8 cellular contexts compared by ENCODE assay signal in genomic region chr3:48429416-48430358, GRCh38. TPM values are rescaled to one million over a fixed set of nuclear protein-coding genes. Genes with fewer than 3 reads are reported as not detected.
DNase-seq lines count a peak whose midpoint lies in the region; ATAC-seq and TF ChIP-seq lines count a peak whose summit lies in the region.

A gene with protein sequence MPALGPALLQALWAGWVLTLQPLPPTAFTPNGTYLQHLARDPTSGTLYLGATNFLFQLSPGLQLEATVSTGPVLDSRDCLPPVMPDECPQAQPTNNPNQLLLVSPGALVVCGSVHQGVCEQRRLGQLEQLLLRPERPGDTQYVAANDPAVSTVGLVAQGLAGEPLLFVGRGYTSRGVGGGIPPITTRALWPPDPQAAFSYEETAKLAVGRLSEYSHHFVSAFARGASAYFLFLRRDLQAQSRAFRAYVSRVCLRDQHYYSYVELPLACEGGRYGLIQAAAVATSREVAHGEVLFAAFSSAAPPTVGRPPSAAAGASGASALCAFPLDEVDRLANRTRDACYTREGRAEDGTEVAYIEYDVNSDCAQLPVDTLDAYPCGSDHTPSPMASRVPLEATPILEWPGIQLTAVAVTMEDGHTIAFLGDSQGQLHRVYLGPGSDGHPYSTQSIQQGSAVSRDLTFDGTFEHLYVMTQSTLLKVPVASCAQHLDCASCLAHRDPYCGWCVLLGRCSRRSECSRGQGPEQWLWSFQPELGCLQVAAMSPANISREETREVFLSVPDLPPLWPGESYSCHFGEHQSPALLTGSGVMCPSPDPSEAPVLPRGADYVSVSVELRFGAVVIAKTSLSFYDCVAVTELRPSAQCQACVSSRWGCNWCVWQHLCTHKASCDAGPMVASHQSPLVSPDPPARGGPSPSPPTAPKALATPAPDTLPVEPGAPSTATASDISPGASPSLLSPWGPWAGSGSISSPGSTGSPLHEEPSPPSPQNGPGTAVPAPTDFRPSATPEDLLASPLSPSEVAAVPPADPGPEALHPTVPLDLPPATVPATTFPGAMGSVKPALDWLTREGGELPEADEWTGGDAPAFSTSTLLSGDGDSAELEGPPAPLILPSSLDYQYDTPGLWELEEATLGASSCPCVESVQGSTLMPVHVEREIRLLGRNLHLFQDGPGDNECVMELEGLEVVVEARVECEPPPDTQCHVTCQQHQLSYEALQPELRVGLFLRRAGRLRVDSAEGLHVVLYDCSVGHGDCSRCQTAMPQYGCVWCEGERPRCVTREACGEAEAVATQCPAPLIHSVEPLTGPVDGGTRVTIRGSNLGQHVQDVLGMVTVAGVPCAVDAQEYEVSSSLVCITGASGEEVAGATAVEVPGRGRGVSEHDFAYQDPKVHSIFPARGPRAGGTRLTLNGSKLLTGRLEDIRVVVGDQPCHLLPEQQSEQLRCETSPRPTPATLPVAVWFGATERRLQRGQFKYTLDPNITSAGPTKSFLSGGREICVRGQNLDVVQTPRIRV (N-terminal part only) (minus strand): TSS chr3:48430086. CDS start chr3:48424611, 5,475 bp downstream.

- POLR2A ChIA-PET in Caco-2 (lab: Charles Lee), result interaction anchor here (1.2 to 2.8 kb wide), 3 partner anchors 10 to 241 kb away, joined by 3 to 12 read pairs (median 4); partner anchors contain the start of genes ATRIP, CCDC51, CDC25A and TMA7

- H3K27me3 ChIP-seq in Caco-2 (replicated peaks; ENCODE audit: control insufficient read depth, insufficient read depth, low read length) (no peaks in the 10 kb centered on the region), OCI-LY1 (ENCODE audit: insufficient read depth, low read length) (no peaks in the 10 kb centered on the region), fibroblast of lung (ENCODE audit: control insufficient read depth, insufficient read depth, low read length) (no peaks in the 10 kb centered on the region), muscle layer of duodenum (ENCODE audit: low read depth, low read length) (no peaks in the 10 kb centered on the region)

- peaks cover 6% of the 10 kb centered on the region for H3K36me3 ChIP-seq in Caco-2 (ENCODE audit: control insufficient read depth, insufficient read depth, low read length)
- peaks cover 42% of the 10 kb centered on the region for H3K36me3 ChIP-seq in OCI-LY1 (ENCODE audit: insufficient read depth, low read length)
- peaks cover 7% of the 10 kb centered on the region for H3K36me3 ChIP-seq in fibroblast of lung (ENCODE audit: control insufficient read depth, insufficient read depth, low read length)
- H3K36me3 ChIP-seq in muscle layer of duodenum (ENCODE audit: control insufficient read depth in 1 of 2, insufficient read depth in 2 of 2, low read length in 2 of 2), result peaks cover 9 to 13% of the 10 kb centered on the region in 2 donors

- peak within 1 kb of the TSS; percentile 75 for H3K4me2 ChIP-seq in OCI-LY1 (ENCODE audit: low read length)
- peak within 1 kb of the TSS; percentile 92 for H3K4me2 ChIP-seq in fibroblast of lung (ENCODE audit: extremely low read depth, insufficient read depth, low read length)

- H2AFZ ChIP-seq in OCI-LY1 (ENCODE audit: low read length) (no peak within 1 kb of the TSS), fibroblast of lung (ENCODE audit: low read length) (peak within 1 kb of the TSS; percentile 51)

- no peaks in the 10 kb centered on the region for H3K27me3 Mint-ChIP-seq in Caco-2 (ENCODE audit: insufficient read depth, unreplicated experiment)
- no peaks in the 10 kb centered on the region for H3K27me3 Mint-ChIP-seq in activated T-helper 17 cell treated with anti-CD3 and anti-CD28 coated beads, Interleukin-2, amount 50 U/mL, for 72 hours

- CTCF ChIA-PET in Caco-2 (lab: Charles Lee), result interaction anchor here (1.6 to 1.9 kb wide), 2 partner anchors 29 kb away, joined by 8 to 15 read pairs; no protein-coding TSS in a partner anchor

- H3F3A ChIP-seq in OCI-LY1 (ENCODE audit: insufficient read depth, low read length), result no peaks in the 10 kb centered on the region

- H3K4me1 ChIP-seq in Caco-2 (peaks cover 67% of the 10 kb centered on the region), OCI-LY1 (ENCODE audit: insufficient read depth, low read length, severe bottlenecking) (peaks cover 11% of the 10 kb centered on the region), fibroblast of lung (ENCODE audit: control insufficient read depth, extremely low read depth, insufficient read depth, low read length) (peaks cover 26% of the 10 kb centered on the region), muscle layer of duodenum (ENCODE audit: control insufficient read depth in 1 of 2, insufficient read depth in 2 of 2, low read length in 2 of 2) (peaks cover 31 to 58% of the 10 kb centered on the region in 2 donors)

- intact Hi-C loops in Caco-2 (cut with micrococcal nuclease; ENCODE audit: unreplicated experiment), result loop anchor here (1.0 kb wide), 1 partner anchor 197 kb away; no protein-coding TSS in a partner anchor

- H3K9me3 ChIP-seq in Caco-2 (no peaks in the 10 kb centered on the region), OCI-LY1 (ENCODE audit: low read length) (no peaks in the 10 kb centered on the region), fibroblast of lung (ENCODE audit: control insufficient read depth, insufficient read depth, low read depth, low read length) (no peaks in the 10 kb centered on the region), muscle layer of duodenum (ENCODE audit: control insufficient read depth in 1 of 2, low read length in 2 of 2) (no peaks in the 10 kb centered on the region)

- H3K27ac ChIP-seq in OCI-LY1 (ENCODE audit: low read depth, low read length, poor library complexity, severe bottlenecking), result no peak within 1 kb of the TSS
- H3K27ac ChIP-seq in fibroblast of lung (ENCODE audit: insufficient read depth, low read length), result peak within 1 kb of the TSS; percentile 28
- peak within 1 kb of the TSS; percentile 74 for H3K27ac ChIP-seq in muscle layer of duodenum (ENCODE audit: low read length)

- no peak for TF ChIP-seq CTCF in Caco-2 (IDR thresholded peaks at IDR 0.05; ENCODE audit: insufficient read depth in 1 of 2, low read depth in 1 of 2, low read length in 1 of 2, severe bottlenecking in 1 of 2, unreplicated experiment in 1 of 2)
- TF ChIP-seq CTCF in OCI-LY1 (IDR thresholded peaks at IDR 0.05; ENCODE audit: low read length), result no peak
- TF ChIP-seq CTCF in fibroblast of lung (conservative IDR thresholded peaks at IDR 0.05 in 1 of 2, IDR thresholded peaks at IDR 0.05 in 1 of 2; ENCODE audit: low read depth in 1 of 2, low read length in 2 of 2), result no peak

- peak; percentile 38 for ATAC-seq in HG02981 (IDR thresholded peaks at IDR 0.05; ENCODE audit: unreplicated experiment)
- peak; percentile 79 for ATAC-seq in activated T-helper 17 cell treated with anti-CD3 and anti-CD28 coated beads, Interleukin-2, amount 50 U/mL, for 72 hours (replicated peaks)
- no peak for ATAC-seq in GM19455 (IDR thresholded peaks at IDR 0.05; ENCODE audit: unreplicated experiment)

- no peaks in the 10 kb centered on the region for H4K20me1 ChIP-seq in OCI-LY1 (ENCODE audit: insufficient read depth, low read length)
- H4K20me1 ChIP-seq in fibroblast of lung (ENCODE audit: control insufficient read depth, extremely low read depth, insufficient read depth, low read length), result no peaks in the 10 kb centered on the region

- no peaks in the 10 kb centered on the region for H3K79me2 ChIP-seq in OCI-LY1 (ENCODE audit: insufficient read depth, low read length)
- no peaks in the 10 kb centered on the region for H3K79me2 ChIP-seq in fibroblast of lung (ENCODE audit: control insufficient read depth, insufficient read depth, low read length)

- H3K36me3 Mint-ChIP-seq in Caco-2 (ENCODE audit: insufficient read depth, unreplicated experiment), result peaks cover 77% of the 10 kb centered on the region
- peaks cover 25% of the 10 kb centered on the region for H3K36me3 Mint-ChIP-seq in activated T-helper 17 cell treated with anti-CD3 and anti-CD28 coated beads, Interleukin-2, amount 50 U/mL, for 72 hours (ENCODE audit: low read depth)

- H3K9me3 Mint-ChIP-seq in Caco-2 (ENCODE audit: unreplicated experiment), result no peaks in the 10 kb centered on the region
- H3K9me3 Mint-ChIP-seq in activated T-helper 17 cell treated with anti-CD3 and anti-CD28 coated beads, Interleukin-2, amount 50 U/mL, for 72 hours, result no peaks in the 10 kb centered on the region

- H3K4me3 ChIP-seq in Caco-2 (ENCODE audit: low read depth, low read length), result peak within 1 kb of the TSS; percentile 84
- H3K4me3 ChIP-seq in OCI-LY1 (ENCODE audit: low read depth, low read length, poor library complexity, severe bottlenecking), result peak within 1 kb of the TSS; percentile 64
- peak within 1 kb of the TSS; percentile 57 to 69 (median 62) for H3K4me3 ChIP-seq in fibroblast of lung (replicated peaks in 1 of 4; ENCODE audit: control extremely low read depth in 1 of 4, insufficient read depth in 1 of 4, low read depth in 3 of 4, low read length in 4 of 4)
- peak within 1 kb of the TSS; percentile 56 to 73 for H3K4me3 ChIP-seq in muscle layer of duodenum (ENCODE audit: low read depth in 1 of 2, low read length in 2 of 2)

- no peak within 1 kb of the TSS for H3K27ac Mint-ChIP-seq in Caco-2 (ENCODE audit: unreplicated experiment)
- peak within 1 kb of the TSS; percentile 75 for H3K27ac Mint-ChIP-seq in activated T-helper 17 cell treated with anti-CD3 and anti-CD28 coated beads, Interleukin-2, amount 50 U/mL, for 72 hours

- no peaks in the 10 kb centered on the region for H3K9me2 ChIP-seq in OCI-LY1 (ENCODE audit: low read depth, low read length)

- H3K4me3 Mint-ChIP-seq in Caco-2 (ENCODE audit: unreplicated experiment), result peak within 1 kb of the TSS; percentile 98
- peak within 1 kb of the TSS; percentile 71 for H3K4me3 Mint-ChIP-seq in activated T-helper 17 cell treated with anti-CD3 and anti-CD28 coated beads, Interleukin-2, amount 50 U/mL, for 72 hours

- DNase-seq in Caco-2 (peak; percentile 93 to 96), fibroblast of lung (ENCODE audit: low read depth in 2 of 2) (peak; percentile 78 to 83)
- peak; percentile 32 to 67 (median 64) for DNase-seq in stimulated activated naive CD4-positive, alpha-beta T cell (lab: John Stamatoyannopoulos, UW)

- H3K9ac ChIP-seq in OCI-LY1 (ENCODE audit: low read length), result peak within 1 kb of the TSS; percentile 38; the same call in 1 of the 2 replicates
- peak within 1 kb of the TSS; percentile 75 for H3K9ac ChIP-seq in fibroblast of lung (ENCODE audit: insufficient read depth, low read length)

- no TSS peak for BruUV-seq in Caco-2 (replicated peaks; lab: Mats Ljungman, UMichigan)

- peaks cover 54% of the 10 kb centered on the region for H3K4me1 Mint-ChIP-seq in Caco-2 (ENCODE audit: low read depth, unreplicated experiment)
- H3K4me1 Mint-ChIP-seq in activated T-helper 17 cell treated with anti-CD3 and anti-CD28 coated beads, Interleukin-2, amount 50 U/mL, for 72 hours, result no peaks in the 10 kb centered on the region

RNA-seq across cellular contexts. Expression of the gene that starts here (rescaled TPM):
- 149 and 164 TPM in 2 replicates for total RNA-seq in Caco-2 (2022)
- 1 to 10 TPM; 3.5 to 3.8 TPM for total RNA-seq in activated T-helper 17 cell treated with anti-CD3 and anti-CD28 coated beads, Interleukin-2, amount 50 U/mL, for 72 hours
- 37.2 and 44.6 TPM in 2 replicates for total RNA-seq in fibroblast of lung
- 12.8 and 14.3 TPM in 2 replicates for polyA plus RNA-seq in fibroblast of lung
- polyA plus RNA-seq in fibroblast of lung (2012), result 12.0 and 14.9 TPM in 2 replicates
- polyA minus RNA-seq in fibroblast of lung (ENCODE audit: low replicate concordance), result 33.0 and 36.1 TPM in 2 replicates
